ENCODE assay signal across 16 cellular contexts in the genomic region with DNA sequence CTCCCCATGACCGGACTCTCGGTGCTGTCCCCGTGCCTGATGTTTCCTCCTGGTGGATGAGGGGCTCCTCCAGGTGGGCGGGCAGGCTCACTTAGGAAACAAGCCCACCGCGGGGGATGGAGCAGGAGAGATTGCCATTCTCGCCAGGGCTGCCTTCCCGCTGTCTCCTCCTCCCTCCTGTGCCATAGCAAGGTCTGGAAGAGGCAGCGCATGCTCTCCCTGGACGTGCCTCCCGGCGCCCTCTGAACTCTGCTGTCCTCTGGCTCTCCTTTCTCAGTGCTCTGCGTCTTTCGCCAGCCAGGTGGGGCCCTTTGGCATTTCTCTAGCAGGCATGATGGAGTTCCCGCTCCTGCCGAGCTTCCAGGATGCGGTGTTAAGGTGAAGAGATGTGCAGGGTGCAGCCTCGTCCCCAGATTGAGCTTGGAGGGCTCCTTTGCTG. TPM values are rescaled to one million over a fixed set of nuclear protein-coding genes. Genes with fewer than 3 reads are reported as not detected.
DNase-seq lines count a peak whose midpoint lies in the region; ATAC-seq, FAIRE-seq and TF ChIP-seq lines count a peak whose summit lies in the region.
"Had no signal": no experiment of that assay in that cellular context is flagged by ENCODE, and none has a peak within 500 bp of the region (broad histone marks: within the 10 kb centered on the region; RNA-seq: fewer than 3 reads in every experiment).

No MANE protein-coding gene starts in this region.

- BruUV-seq in HepG2 (replicated peaks; lab: Mats Ljungman, UMichigan) (no TSS peak), K562 (replicated peaks; lab: Mats Ljungman, UMichigan) (no TSS peak)

- WGBS in HepG2 (ENCODE audit: low lambda C conversion rate): 98% methylated on average over 18 of the region's 18 CpGs
- 92% methylated on average over 5 of the region's 18 CpGs for WGBS in right lobe of liver (ENCODE audit: insufficient coverage, low coverage, low lambda C conversion rate, missing lambda C conversion rate)
- WGBS in K562 (ENCODE audit: insufficient coverage, low coverage, missing lambda C conversion rate): 93% methylated on average over 15 of the region's 18 CpGs

- no peak for TF ChIP-seq CTCF in HepG2 (CRISPR knock-in tag; IDR thresholded peaks at IDR 0.05)
- TF ChIP-seq CTCF in right lobe of liver (IDR thresholded peaks at IDR 0.05): no peak
- TF ChIP-seq CTCF in K562 (IDR thresholded peaks at IDR 0.05 in 2 of 3, conservative IDR thresholded peaks at IDR 0.05 in 1 of 3; ENCODE audit: insufficient read depth in 2 of 3, low read depth in 1 of 3, low read length in 3 of 3): no peak
- TF ChIP-seq CTCF in osteoblast (IDR thresholded peaks at IDR 0.05; ENCODE audit: extremely low read depth, low read depth, low read length): no peak

- H3K9me1 ChIP-seq in K562 (ENCODE audit: control insufficient read depth, insufficient read depth, low read length): no peaks in the 10 kb centered on the region

- POLR2A ChIA-PET in HepG2 (lab: Yijun Ruan, JAX): no interaction called here
- POLR2A ChIA-PET in K562 (lab: Yijun Ruan, JAX): interaction anchor here (1.4 kb wide), 1 partner anchor 23 kb away, joined by 3 read pairs; no protein-coding TSS in a partner anchor

- H3K9ac ChIP-seq in HepG2 (ENCODE audit: insufficient read depth, low read depth, low read length) (no peak overlapping the region), K562 (ENCODE audit: insufficient read depth in 1 of 2, low read depth in 2 of 2, low read length in 2 of 2) (no peak overlapping the region)
- H3K9ac ChIP-seq: BLaER1 had no signal

- no peaks in the 10 kb centered on the region for H3K79me2 ChIP-seq in HepG2 (ENCODE audit: insufficient read depth, low read length)
- no peaks in the 10 kb centered on the region for H3K79me2 ChIP-seq in K562 (ENCODE audit: control insufficient read depth, insufficient read depth, low read length)
- H3K79me2 ChIP-seq in osteoblast (ENCODE audit: insufficient read depth, low read length): peaks cover 3% of the 10 kb centered on the region

- H3K4me1 ChIP-seq in HepG2 (ENCODE audit: insufficient read depth, low read length) (no peaks in the 10 kb centered on the region), right lobe of liver (no peaks in the 10 kb centered on the region), K562 (replicated peaks in 1 of 2; ENCODE audit: control insufficient read depth in 2 of 2, insufficient read depth in 2 of 2, low read length in 2 of 2) (no peaks in the 10 kb centered on the region), osteoblast (ENCODE audit: insufficient read depth, low read length) (no peaks in the 10 kb centered on the region)
- H3K4me1 ChIP-seq: BLaER1, Caco-2 had no signal

- H4K20me1 ChIP-seq in HepG2 (ENCODE audit: insufficient read depth, low read length) (0 out of 2 replicates have a peak, but pooled peaks cover 3% of the 10 kb centered on the region), K562 (replicated peaks; ENCODE audit: control insufficient read depth, insufficient read depth, low read length) (no peaks in the 10 kb centered on the region), osteoblast (ENCODE audit: insufficient read depth, low read length) (no peaks in the 10 kb centered on the region)

- DNase-seq in HepG2 (ENCODE audit: low spot score): no peak
- no peak for DNase-seq in right lobe of liver
- DNase-seq in K562 (ENCODE audit: extremely low read depth in 1 of 4, low spot score in 3 of 4): no peak
- peak; percentile 57 for DNase-seq in osteoblast (ENCODE audit: insufficient read length, low spot score, missing footprints)
- DNase-seq in NCI-H1417 (lab: John Stamatoyannopoulos, UW): no peak
- no peak for DNase-seq in GM03348 (ENCODE audit: low spot score)
- no peak for DNase-seq in activated effector memory CD4-positive, alpha-beta T cell treated with Interleukin-2 at 50 U/mL for 16 hours
- DNase-seq: AML-193; Caco-2; CD8-positive, alpha-beta memory T cell; DMS53 had no signal

- ATAC-seq in HepG2: 0 out of 3 replicates have a peak, but pooled peaks have one; percentile 18
- ATAC-seq in right lobe of liver: no peak
- no peak for ATAC-seq in K562
- no peak for ATAC-seq in GM19023 (IDR thresholded peaks at IDR 0.05; ENCODE audit: unreplicated experiment)
- ATAC-seq: GM12878 had no signal

- H2AFZ ChIP-seq in HepG2 (ENCODE audit: low read length) (no peak overlapping the region), K562 (ENCODE audit: low read depth, low read length) (no peak overlapping the region), osteoblast (ENCODE audit: low read length) (no peak overlapping the region)

- CTCF ChIA-PET in HepG2 (lab: Yijun Ruan, JAX; ENCODE audit: low intra/inter-chr PET ratio, low total read pairs) (no interaction called here), K562 (lab: Yijun Ruan, JAX; ENCODE audit: low intra/inter-chr PET ratio) (interaction anchor here (0.6 kb wide), 1 partner anchor 15 kb away, joined by 3 read pairs; no protein-coding TSS in a partner anchor)

- H3K4me3 ChIP-seq in HepG2 (replicated peaks in 1 of 3; ENCODE audit: insufficient read depth in 1 of 3, low read depth in 2 of 3, low read length in 3 of 3) (no peak overlapping the region), right lobe of liver (no peak overlapping the region), K562 (no peak overlapping the region), osteoblast (ENCODE audit: insufficient read depth, low read length) (no peak overlapping the region)
- H3K4me3 ChIP-seq: BLaER1, GM12878 had no signal

- H3K9me3 ChIP-seq in HepG2 (ENCODE audit: low read length) (no peaks in the 10 kb centered on the region), right lobe of liver (no peaks in the 10 kb centered on the region), K562 (replicated peaks; ENCODE audit: control insufficient read depth, insufficient read depth, low read depth, low read length) (no peaks in the 10 kb centered on the region), osteoblast (ENCODE audit: low read depth, low read length) (no peaks in the 10 kb centered on the region)
- H3K9me3 ChIP-seq: BLaER1, Caco-2 had no signal

- no peaks in the 10 kb centered on the region for H3K27me3 ChIP-seq in HepG2 (ENCODE audit: control insufficient read depth in 1 of 2, insufficient read depth in 2 of 2, low read length in 2 of 2)
- no peaks in the 10 kb centered on the region for H3K27me3 ChIP-seq in right lobe of liver
- H3K27me3 ChIP-seq in K562 (ENCODE audit: control insufficient read depth in 2 of 2, insufficient read depth in 2 of 2, low read length in 2 of 2): no peaks in the 10 kb centered on the region
- no peaks in the 10 kb centered on the region for H3K27me3 ChIP-seq in osteoblast (ENCODE audit: insufficient read depth, low read length)
- H3K27me3 ChIP-seq: BLaER1 had no signal

- no peak for FAIRE-seq in HepG2 (lab: Jason Lieb, UNC)
- no peak for FAIRE-seq in K562 (lab: Jason Lieb, UNC)
- FAIRE-seq: GM12878, GM18507 had no signal

- no peak for TF ChIP-seq RAD21 in HepG2 (CRISPR knock-in tag; IDR thresholded peaks at IDR 0.05)
- TF ChIP-seq RAD21 in K562 (CRISPR knock-in tag; conservative IDR thresholded peaks at IDR 0.05 in 1 of 2, IDR thresholded peaks at IDR 0.05 in 1 of 2): no peak

- H3K36me3 ChIP-seq in HepG2 (replicated peaks in 1 of 2; ENCODE audit: control insufficient read depth in 1 of 2, insufficient read depth in 2 of 2, low read length in 2 of 2) (peaks cover 32 to 80% of the 10 kb centered on the region in 2 experiments), right lobe of liver (peaks cover 0 to 59% (median 20%) of the 10 kb centered on the region in 4 donors), K562 (ENCODE audit: control insufficient read depth, insufficient read depth, low read length) (peaks cover 79% of the 10 kb centered on the region), osteoblast (ENCODE audit: insufficient read depth, low read length) (peaks cover 76% of the 10 kb centered on the region)

- intact Hi-C loops in HepG2 (cut with micrococcal nuclease; ENCODE audit: unreplicated experiment): no loop called here
- intact Hi-C loops in right lobe of liver (cut with DNase I): no loop called here
- intact Hi-C loops in K562 (cut with micrococcal nuclease): no loop called here

- H3K27ac ChIP-seq in HepG2 (ENCODE audit: extremely low read length, insufficient read depth, low read length): no peak overlapping the region
- H3K27ac ChIP-seq in right lobe of liver: no peak overlapping the region
- H3K27ac ChIP-seq in K562 (ENCODE audit: extremely low read depth, low read depth, low read length): no peak overlapping the region
- H3K27ac ChIP-seq in osteoblast (ENCODE audit: low read depth, low read length): no peak overlapping the region
- H3K27ac ChIP-seq: 22Rv1, BLaER1 had no signal

- no peak overlapping the region for H3K4me2 ChIP-seq in HepG2 (ENCODE audit: low read depth, low read length)
- H3K4me2 ChIP-seq in K562 (ENCODE audit: insufficient read depth, low read length): no peak overlapping the region
- H3K4me2 ChIP-seq in osteoblast (ENCODE audit: insufficient read depth, low read length): no peak overlapping the region
- H3K4me2 ChIP-seq: BLaER1 had no signal

- TF ChIP-seq POLR2A in HepG2 (IDR thresholded peaks at IDR 0.05; ENCODE audit: insufficient read depth in 1 of 2, low read depth in 2 of 2, low read length in 2 of 2) (peak in 1 of 2 experiments; percentile 41; a peak in 1 of 4 replicates), right lobe of liver (IDR thresholded peaks at IDR 0.05) (no peak), K562 (conservative IDR thresholded peaks at IDR 0.05) (no peak)

- in situ Hi-C loops in HepG2 (cut with HindIII; ENCODE audit: extremely low pct_ligation_motif_present, low pct_unique_long_range_greater_than_20kb): no loop called here
- in situ Hi-C loops in K562 (cut with MboI): no loop called here

- TF ChIP-seq EP300 in HepG2 (IDR thresholded peaks at IDR 0.05; ENCODE audit: low read depth in 2 of 2, low read length in 2 of 2): no peak
- TF ChIP-seq EP300 in HepG2 (CRISPR knock-in tag; IDR thresholded peaks at IDR 0.05; ENCODE audit: borderline replicate concordance): no peak
- TF ChIP-seq EP300 in K562 (IDR thresholded peaks at IDR 0.05; ENCODE audit: low read length): no peak

RNA-seq across cellular contexts. Expression of gene NPEPL1, which starts 17.4 kb away (rescaled TPM):
- total RNA-seq in HepG2 (2016; rRNA removed; fragmentation: Illumina TruSeq; extraction: Trizol) (0.60 and 4.1 TPM in 2 replicates), right lobe of liver (10 to 100 TPM in 5 of 6 experiments, 1 to 10 TPM in 1; 7.7 to 13.9 (median 10.1) TPM), K562 (2014; rRNA removed) (1.1 and 1.4 TPM in 2 replicates), K562 (2014; rRNA removed; fragmentation: Illumina TruSeq; extraction: Trizol) (0.22 and 0.29 TPM in 2 replicates), K562 (2015; rRNA removed; fragmentation: Illumina TruSeq; extraction: Trizol) (1.7 and 1.9 TPM in 2 replicates), K562 (2021) (2.3 and 3.9 TPM in 2 replicates), osteoblast (26.8 and 29.7 TPM in 2 replicates)
- total RNA-seq in HepG2 (2016; cell fraction: cytosol; rRNA removed; fragmentation: Illumina TruSeq; extraction: Trizol; ENCODE audit: low read depth): 3.0 and 3.1 TPM in 2 replicates
- 0.30 and 4.3 TPM in 2 replicates for total RNA-seq in HepG2 (2016; cell fraction: insoluble cytoplasmic fraction; rRNA removed; fragmentation: Illumina TruSeq; extraction: Trizol)
- total RNA-seq in HepG2 (2016; cell fraction: membrane; rRNA removed; fragmentation: Illumina TruSeq; extraction: Trizol): 0.96 and 1.0 TPM in 2 replicates
- total RNA-seq in HepG2 (2016; cell fraction: nucleus; rRNA removed; fragmentation: Illumina TruSeq; extraction: Trizol): 8.0 and 8.6 TPM in 2 replicates
- polyA plus RNA-seq in HepG2 (2011; rRNA removed) (7.5 and 9.9 TPM in 2 replicates), K562 (2011; rRNA removed) (0.36 and 1.6 TPM in 2 replicates), K562 (2014; fragmentation: Illumina TruSeq; extraction: Trizol) (0.94 and 1.8 TPM in 2 replicates), K562 (2014; fragmentation: Nextera tagmentation; extraction: Ambion mirVana) (under 1 TPM; 0.04 to 0.07 TPM), K562 (2014; rRNA removed) (5.0 and 5.6 TPM in 2 replicates)
- 1.3 and 1.9 TPM in 2 replicates for polyA plus RNA-seq in HepG2 (2011; cell fraction: cytosol; rRNA removed)
- polyA plus RNA-seq in HepG2 (2011; cell fraction: nucleus; rRNA removed): 184 and 219 TPM in 2 replicates
- 16.9 and 23.0 TPM in 2 replicates for polyA plus RNA-seq in HepG2 (2012)
- 0.41 and 0.51 TPM in 2 replicates for polyA plus RNA-seq in HepG2 (2016; cell fraction: cytosol; fragmentation: Illumina TruSeq; extraction: Trizol; ENCODE audit: low read depth)
- 0.69 and 1.4 TPM in 2 replicates for polyA plus RNA-seq in HepG2 (2016; cell fraction: insoluble cytoplasmic fraction; fragmentation: Illumina TruSeq; extraction: Trizol; ENCODE audit: low read depth)
- polyA plus RNA-seq in HepG2 (2016; cell fraction: membrane; fragmentation: Illumina TruSeq; extraction: Trizol; ENCODE audit: low read depth): 0.55 and 0.71 TPM in 2 replicates
- polyA plus RNA-seq in HepG2 (2016; cell fraction: nucleus; fragmentation: Illumina TruSeq; extraction: Trizol; ENCODE audit: insufficient read depth, low read depth): 49.5 and 52.8 TPM in 2 replicates
- 8.5 and 18.0 TPM in 2 replicates for polyA minus RNA-seq in HepG2 (2011; rRNA and poly(A)+ RNA removed; ENCODE audit: low replicate concordance)
- 0.49 and 0.88 TPM in 2 replicates for polyA minus RNA-seq in HepG2 (2011; cell fraction: cytosol; rRNA and poly(A)+ RNA removed)
- polyA minus RNA-seq in HepG2 (2011; cell fraction: nucleus; rRNA and poly(A)+ RNA removed): 24.2 and 30.1 TPM in 2 replicates
- 5.5 and 12.5 TPM in 2 replicates for total RNA-seq in K562 (2011; cell fraction: chromatin; rRNA removed; ENCODE audit: low replicate concordance)
- total RNA-seq in K562 (2011; cell fraction: nucleolus; rRNA removed): 9.0 and 10.3 TPM in 2 replicates
- total RNA-seq in K562 (2011; cell fraction: nucleoplasm; rRNA removed): 6.3 and 7.2 TPM in 2 replicates
- polyA plus RNA-seq in K562 (2011; cell fraction: cytosol; rRNA removed): 0.16 and 0.62 TPM in 2 replicates
- 23.5 and 26.4 TPM in 2 replicates for polyA plus RNA-seq in K562 (2011; cell fraction: nucleus; rRNA removed)
- polyA plus RNA-seq in K562 (2012): 3.4 and 7.1 TPM in 2 replicates
- 0.21 and 0.27 TPM in 2 replicates for polyA minus RNA-seq in K562 (2011; rRNA and poly(A)+ RNA removed)
- polyA minus RNA-seq in K562 (2011; cell fraction: cytosol; rRNA and poly(A)+ RNA removed): 0.95 and 1.0 TPM in 2 replicates
- 3.3 and 4.0 TPM in 2 replicates for polyA minus RNA-seq in K562 (2011; cell fraction: nucleus; rRNA and poly(A)+ RNA removed)

RNA-seq across cellular contexts. Expression of gene STX16, which starts 24.1 kb away (rescaled TPM):
- 28.0 and 40.5 TPM in 2 replicates for total RNA-seq in HepG2 (2016; rRNA removed; fragmentation: Illumina TruSeq; extraction: Trizol)
- 42.2 and 47.4 TPM in 2 replicates for total RNA-seq in HepG2 (2016; cell fraction: cytosol; rRNA removed; fragmentation: Illumina TruSeq; extraction: Trizol; ENCODE audit: low read depth)
- total RNA-seq in HepG2 (2016; cell fraction: insoluble cytoplasmic fraction; rRNA removed; fragmentation: Illumina TruSeq; extraction: Trizol): 26.0 and 32.7 TPM in 2 replicates
- total RNA-seq in HepG2 (2016; cell fraction: membrane; rRNA removed; fragmentation: Illumina TruSeq; extraction: Trizol): 41.8 and 44.6 TPM in 2 replicates
- 52.2 and 59.0 TPM in 2 replicates for total RNA-seq in HepG2 (2016; cell fraction: nucleus; rRNA removed; fragmentation: Illumina TruSeq; extraction: Trizol)
- 72.7 and 79.2 TPM in 2 replicates for polyA plus RNA-seq in HepG2 (2011; rRNA removed)
- 37.3 and 55.0 TPM in 2 replicates for polyA plus RNA-seq in HepG2 (2011; cell fraction: cytosol; rRNA removed)
- polyA plus RNA-seq in HepG2 (2011; cell fraction: nucleus; rRNA removed): 168 and 204 TPM in 2 replicates
- polyA plus RNA-seq in HepG2 (2012): 88.7 and 102 TPM in 2 replicates
- polyA plus RNA-seq in HepG2 (2016; cell fraction: cytosol; fragmentation: Illumina TruSeq; extraction: Trizol; ENCODE audit: low read depth): 6.6 and 6.7 TPM in 2 replicates
- 48.8 and 56.0 TPM in 2 replicates for polyA plus RNA-seq in HepG2 (2016; cell fraction: insoluble cytoplasmic fraction; fragmentation: Illumina TruSeq; extraction: Trizol; ENCODE audit: low read depth)
- polyA plus RNA-seq in HepG2 (2016; cell fraction: membrane; fragmentation: Illumina TruSeq; extraction: Trizol; ENCODE audit: low read depth): 27.8 and 29.3 TPM in 2 replicates
- 245 and 266 TPM in 2 replicates for polyA plus RNA-seq in HepG2 (2016; cell fraction: nucleus; fragmentation: Illumina TruSeq; extraction: Trizol; ENCODE audit: insufficient read depth, low read depth)
- polyA minus RNA-seq in HepG2 (2011; rRNA and poly(A)+ RNA removed; ENCODE audit: low replicate concordance): 15.4 and 22.9 TPM in 2 replicates
- polyA minus RNA-seq in HepG2 (2011; cell fraction: cytosol; rRNA and poly(A)+ RNA removed): 18.4 and 26.0 TPM in 2 replicates
- polyA minus RNA-seq in HepG2 (2011; cell fraction: nucleus; rRNA and poly(A)+ RNA removed): 99.9 and 121 TPM in 2 replicates
- 10 to 100 TPM; 18.1 to 25.3 (median 22.2) TPM for total RNA-seq in right lobe of liver
- total RNA-seq in K562 (2011; cell fraction: chromatin; rRNA removed; ENCODE audit: low replicate concordance): 54.3 and 76.9 TPM in 2 replicates
- 24.7 and 29.5 TPM in 2 replicates for total RNA-seq in K562 (2011; cell fraction: nucleolus; rRNA removed)
- 41.9 and 47.4 TPM in 2 replicates for total RNA-seq in K562 (2011; cell fraction: nucleoplasm; rRNA removed)
- 11.9 and 14.7 TPM in 2 replicates for total RNA-seq in K562 (2014; rRNA removed)
- 13.4 and 14.3 TPM in 2 replicates for total RNA-seq in K562 (2014; rRNA removed; fragmentation: Illumina TruSeq; extraction: Trizol)
- total RNA-seq in K562 (2015; rRNA removed; fragmentation: Illumina TruSeq; extraction: Trizol): 11.2 and 12.0 TPM in 2 replicates
- 26.9 and 30.2 TPM in 2 replicates for total RNA-seq in K562 (2021)
- polyA plus RNA-seq in K562 (2011; rRNA removed): 36.0 and 43.5 TPM in 2 replicates
- 16.2 and 29.9 TPM in 2 replicates for polyA plus RNA-seq in K562 (2011; cell fraction: cytosol; rRNA removed)
- polyA plus RNA-seq in K562 (2011; cell fraction: nucleus; rRNA removed): 46.7 and 52.7 TPM in 2 replicates
- polyA plus RNA-seq in K562 (2012): 31.3 and 42.9 TPM in 2 replicates
- polyA plus RNA-seq in K562 (2014; fragmentation: Illumina TruSeq; extraction: Trizol): 37.8 and 38.4 TPM in 2 replicates
- 1 to 10 TPM; 4.4 to 4.9 TPM for polyA plus RNA-seq in K562 (2014; fragmentation: Nextera tagmentation; extraction: Ambion mirVana)
- 39.5 and 45.4 TPM in 2 replicates for polyA plus RNA-seq in K562 (2014; rRNA removed)
- polyA minus RNA-seq in K562 (2011; rRNA and poly(A)+ RNA removed): 38.4 and 46.9 TPM in 2 replicates
- polyA minus RNA-seq in K562 (2011; cell fraction: cytosol; rRNA and poly(A)+ RNA removed): 11.9 and 17.3 TPM in 2 replicates
- 16.7 and 25.8 TPM in 2 replicates for polyA minus RNA-seq in K562 (2011; cell fraction: nucleus; rRNA and poly(A)+ RNA removed)
- 24.2 and 28.6 TPM in 2 replicates for total RNA-seq in osteoblast

Comparison
In these comparisons a context has a peak if more than half of its experiments do, and no peak if none do; other contexts are left out.
1. Of the 241 proteins assayed by ChIP-seq in both HepG2 and K562: peak only in HepG2: RBM22; only in K562: POLR2G; in both: none; in neither: 238; mixed calls (peak in some experiments, not most) for 1.